ENCODE assay signal across 16 cellular contexts in the genomic region with DNA sequence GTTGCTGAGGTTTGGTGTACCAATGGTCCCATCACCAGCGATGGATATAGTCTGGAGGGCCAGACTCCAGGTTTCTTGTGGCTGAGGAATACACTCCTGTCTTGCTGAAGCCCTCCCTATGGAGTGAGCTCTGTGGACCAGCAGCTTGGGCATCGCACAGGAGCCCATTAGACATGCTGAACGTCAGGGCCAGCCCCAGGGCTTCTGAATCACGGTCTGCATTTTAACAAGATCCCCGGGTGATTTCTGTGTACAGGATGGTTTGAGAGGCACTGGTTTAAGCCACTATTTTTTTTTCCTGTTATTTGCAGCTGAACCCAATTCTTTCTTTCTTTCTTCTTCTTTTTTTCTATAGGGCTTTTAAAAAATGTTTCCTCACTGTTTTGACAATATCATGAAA.
DNase-seq lines count a peak whose midpoint lies in the region; ATAC-seq, FAIRE-seq and TF ChIP-seq lines count a peak whose summit lies in the region.
"Had no signal": no experiment of that assay in that cellular context is flagged by ENCODE, and none has a peak within 500 bp of the region (broad histone marks: within the 10 kb centered on the region; RNA-seq: fewer than 3 reads in every experiment).

No MANE protein-coding gene starts in this region.

- no peak overlapping the region for H3K4me3 ChIP-seq in ACC112 (ENCODE audit: low read depth, low read length)
- H3K4me3 ChIP-seq: cardiac muscle cell, hepatocyte had no signal

- ATAC-seq in natural killer cell (no peak), GM18502 (IDR thresholded peaks at IDR 0.05; ENCODE audit: poor library complexity, unreplicated experiment) (no peak), GM19397 (IDR thresholded peaks at IDR 0.05; ENCODE audit: unreplicated experiment) (no peak)
- ATAC-seq: left ventricle myocardium superior had no signal

- peaks cover 26% of the 10 kb centered on the region for H3K27me3 Mint-ChIP-seq in activated CD4-positive, alpha-beta memory T cell treated with anti-CD3 and anti-CD28 coated beads, Interleukin-2, amount 10 ng/mL, durations not matched to agents 7 days and 5 days
- H3K27me3 Mint-ChIP-seq in natural killer cell (ENCODE audit: low read depth in 2 of 2), result no peaks in the 10 kb centered on the region

- H3K27me3 ChIP-seq in ACC112 (ENCODE audit: insufficient read depth, low read length), result no peaks in the 10 kb centered on the region
- H3K27me3 ChIP-seq: BE2C, cardiac muscle cell, hepatocyte had no signal

- H3K4me1 ChIP-seq in ACC112 (ENCODE audit: control insufficient read depth, insufficient read depth, low read length, unreplicated experiment), result peaks cover 24% of the 10 kb centered on the region
- H3K4me1 ChIP-seq: BE2C had no signal

- no peaks in the 10 kb centered on the region for H3K79me2 ChIP-seq in ACC112 (ENCODE audit: control insufficient read depth, insufficient read depth, low read length, unreplicated experiment)
- H3K79me2 ChIP-seq: hepatocyte had no signal

- H3K27ac ChIP-seq in ACC112 (ENCODE audit: low read depth, low read length), result peak overlapping the region; percentile 95
- H3K27ac ChIP-seq: cardiac muscle cell had no signal

- peak; percentile 13 for FAIRE-seq in GM12891 (lab: Jason Lieb, UNC)
- FAIRE-seq: endothelial cell of umbilical vein had no signal

- DNase-seq in GM12891 (ENCODE audit: insufficient read length, low spot score) (no peak), natural killer cell (no peak), AG20443 (ENCODE audit: low spot score) (no peak), NCI-H1694 treated with DMSO at 0.1 percent for 48 hours (lab: John Stamatoyannopoulos, UW) (no peak)
- no peak for DNase-seq in activated CD4-positive, alpha-beta memory T cell treated with anti-CD3 and anti-CD28 coated beads, Interleukin-2, amount 10 ng/mL, durations not matched to agents 7 days and 5 days
- DNase-seq: activated effector memory CD4-positive, alpha-beta T cell treated with anti-CD3 and anti-CD28 coated beads, Interleukin-2, amount 50 U/mL, for 16 hours; BE2C; HCEC 1CT; stimulated activated CD8-positive, alpha-beta memory T cell treated with anti-CD3 and anti-CD28 coated beads, Interleukin-4, amount 100 ng/mL, for 48 hours had no signal

- intact Hi-C loops in natural killer cell (cut with micrococcal nuclease), result loop anchor here (5.0 kb wide), 1 partner anchor 346 kb away; no protein-coding TSS in a partner anchor

- CTCF ChIA-PET in activated CD4-positive, alpha-beta memory T cell treated with anti-CD3 and anti-CD28 coated beads, Interleukin-2, amount 10 ng/mL, durations not matched to agents 7 days and 5 days (lab: Charles Lee), result interaction anchor here (0.9 to 4.7 kb wide), 7 partner anchors 14 to 281 kb away, joined by 3 to 63 read pairs (median 6); a partner anchor contains a TSS

- no peak for TF ChIP-seq POLR2A in GM12891 (IDR thresholded peaks at IDR 0.05; ENCODE audit: low read depth, low read length)

- H3K9me3 Mint-ChIP-seq in activated CD4-positive, alpha-beta memory T cell treated with anti-CD3 and anti-CD28 coated beads, Interleukin-2, amount 10 ng/mL, durations not matched to agents 7 days and 5 days, result peaks cover 18% of the 10 kb centered on the region
- no peaks in the 10 kb centered on the region for H3K9me3 Mint-ChIP-seq in natural killer cell

- no peak overlapping the region for H2AFZ ChIP-seq in ACC112 (ENCODE audit: low read length, unreplicated experiment)
- H2AFZ ChIP-seq: hepatocyte had no signal

- no peaks in the 10 kb centered on the region for H3K36me3 ChIP-seq in ACC112 (ENCODE audit: insufficient read depth, low read length)
- H3K36me3 ChIP-seq: BE2C, cardiac muscle cell had no signal

- H3K36me3 Mint-ChIP-seq in activated CD4-positive, alpha-beta memory T cell treated with anti-CD3 and anti-CD28 coated beads, Interleukin-2, amount 10 ng/mL, durations not matched to agents 7 days and 5 days (ENCODE audit: low read depth), result peaks cover 46% of the 10 kb centered on the region
- peaks cover 9% of the 10 kb centered on the region for H3K36me3 Mint-ChIP-seq in natural killer cell

- peaks cover 75% of the 10 kb centered on the region for H3K4me1 Mint-ChIP-seq in activated CD4-positive, alpha-beta memory T cell treated with anti-CD3 and anti-CD28 coated beads, Interleukin-2, amount 10 ng/mL, durations not matched to agents 7 days and 5 days
- peaks cover 60 to 63% of the 10 kb centered on the region in 2 donors for H3K4me1 Mint-ChIP-seq in natural killer cell

- POLR2A ChIA-PET in activated CD4-positive, alpha-beta memory T cell treated with anti-CD3 and anti-CD28 coated beads, Interleukin-2, amount 10 ng/mL, durations not matched to agents 7 days and 5 days (lab: Charles Lee), result interaction anchor here (0.8 to 6.7 kb wide), 14 partner anchors 14 to 277 kb away, joined by 3 to 82 read pairs (median 4); a partner anchor contains a TSS

- no peak for TF ChIP-seq CTCF in natural killer cell (IDR thresholded peaks at IDR 0.05)

- H3K27ac Mint-ChIP-seq in activated CD4-positive, alpha-beta memory T cell treated with anti-CD3 and anti-CD28 coated beads, Interleukin-2, amount 10 ng/mL, durations not matched to agents 7 days and 5 days, result peak overlapping the region; percentile 96
- peak overlapping the region; percentile 94 to 99 for H3K27ac Mint-ChIP-seq in natural killer cell

- no peak overlapping the region for H3K4me3 Mint-ChIP-seq in activated CD4-positive, alpha-beta memory T cell treated with anti-CD3 and anti-CD28 coated beads, Interleukin-2, amount 10 ng/mL, durations not matched to agents 7 days and 5 days
- no peak overlapping the region for H3K4me3 Mint-ChIP-seq in natural killer cell

TF ChIP-seq in GM12891, 5 proteins besides CTCF, POLR2A, EP300 and RAD21:
- TF ChIP-seq POLR2AphosphoS5 (IDR thresholded peaks at IDR 0.05; ENCODE audit: low read depth, low read length) (no peak), PAX5 (IDR thresholded peaks at IDR 0.05; ENCODE audit: insufficient read depth, low read length, severe bottlenecking) (no peak), SPI1 (IDR thresholded peaks at IDR 0.05; ENCODE audit: low read depth, low read length) (no peak), POU2F2 (IDR thresholded peaks at IDR 0.05; ENCODE audit: low read depth, low read length) (no peak), TAF1 (IDR thresholded peaks at IDR 0.05; ENCODE audit: low read depth, low read length) (no peak)
